Comparison of ENCODE assay signal across 8 cellular contexts in genomic region chr19:1106841-1107654, GRCh38. TPM values are rescaled to one million over a fixed set of nuclear protein-coding genes. Genes with fewer than 3 reads are reported as not detected.
DNase-seq lines count a peak whose midpoint lies in the region; ATAC-seq and TF ChIP-seq lines count a peak whose summit lies in the region.

No MANE protein-coding gene starts in this region.

- no peaks in the 10 kb centered on the region for H3K27me3 Mint-ChIP-seq in naive thymus-derived CD4-positive, alpha-beta T cell

- H3K36me3 ChIP-seq in naive thymus-derived CD4-positive, alpha-beta T cell (ENCODE audit: control insufficient read depth in 2 of 3, insufficient read depth in 3 of 3, low read length in 3 of 3): peaks cover 0 to 57% (median 0%) of the 10 kb centered on the region in 3 experiments

- in situ Hi-C loops in astrocyte of the spinal cord (cut with HindIII; ENCODE audit: low sequenced_read_pairs): no loop called here

- intact Hi-C loops in naive thymus-derived CD4-positive, alpha-beta T cell (cut with micrococcal nuclease): no loop called here
- intact Hi-C loops in sciatic nerve (cut with DNase I): no loop called here

- H3K27me3 ChIP-seq in naive thymus-derived CD4-positive, alpha-beta T cell (ENCODE audit: control insufficient read depth in 2 of 2, insufficient read depth in 2 of 2, low read length in 2 of 2): no peaks in the 10 kb centered on the region

- H3K4me1 Mint-ChIP-seq in naive thymus-derived CD4-positive, alpha-beta T cell: peaks cover 0 to 25% (median 17%) of the 10 kb centered on the region in 7 donors

- H3K4me1 ChIP-seq in naive thymus-derived CD4-positive, alpha-beta T cell (ENCODE audit: control insufficient read depth in 2 of 2, insufficient read depth in 2 of 2, low read length in 2 of 2): peaks cover 6 to 8% of the 10 kb centered on the region in 2 donors

- POLR2A ChIA-PET in naive thymus-derived CD4-positive, alpha-beta T cell (lab: Charles Lee): interaction anchor here (0.7 to 38.6 kb wide), 3 partner anchors 34 to 162 kb away, joined by 3 to 2022 read pairs (median 4); partner anchors contain the start of genes ARHGAP45, CIRBP and RNU6-2

- peaks cover 0 to 3% (median 0%) of the 10 kb centered on the region in 5 donors for H3K36me3 Mint-ChIP-seq in naive thymus-derived CD4-positive, alpha-beta T cell

- H3K9me3 ChIP-seq in naive thymus-derived CD4-positive, alpha-beta T cell (ENCODE audit: control insufficient read depth in 2 of 3, low read length in 3 of 3): no peaks in the 10 kb centered on the region

- H3K4me3 ChIP-seq in astrocyte of the spinal cord (ENCODE audit: low read depth, low read length): no peak overlapping the region
- no peak overlapping the region for H3K4me3 ChIP-seq in naive thymus-derived CD4-positive, alpha-beta T cell (ENCODE audit: low read length)

- ATAC-seq in naive thymus-derived CD4-positive, alpha-beta T cell: no peak
- ATAC-seq in sciatic nerve: no peak
- ATAC-seq in HG02884 (IDR thresholded peaks at IDR 0.05; ENCODE audit: unreplicated experiment): no peak

- TF ChIP-seq CTCF in LNCAP (IDR thresholded peaks at IDR 0.05) (peak; percentile 42), astrocyte of the spinal cord (IDR thresholded peaks at IDR 0.05; ENCODE audit: low read depth, low read length) (peak; percentile 40)

- H3K4me3 Mint-ChIP-seq in naive thymus-derived CD4-positive, alpha-beta T cell: peak overlapping the region in 5 of 10 donors; percentile 21 to 55 (median 35)

- CTCF ChIA-PET in naive thymus-derived CD4-positive, alpha-beta T cell (lab: Charles Lee): no interaction called here

- no peak overlapping the region for H3K27ac ChIP-seq in naive thymus-derived CD4-positive, alpha-beta T cell (ENCODE audit: low read depth, low read length)

- DNase-seq in EL: peak; percentile 55
- no peak for DNase-seq in astrocyte of the spinal cord (ENCODE audit: low read depth, low spot score)
- DNase-seq in naive thymus-derived CD4-positive, alpha-beta T cell: no peak
- no peak for DNase-seq in sciatic nerve (ENCODE audit: low spot score)
- DNase-seq in mucosa of gallbladder (ENCODE audit: low spot score): no peak
- no peak for DNase-seq in GF-D8 (lab: John Stamatoyannopoulos, UW)

- peak overlapping the region in 5 of 9 donors; percentile 41 to 89 (median 66) for H3K27ac Mint-ChIP-seq in naive thymus-derived CD4-positive, alpha-beta T cell

- no peaks in the 10 kb centered on the region for H3K9me3 Mint-ChIP-seq in naive thymus-derived CD4-positive, alpha-beta T cell

RNA-seq across cellular contexts. Expression of gene GPX4, which starts 3.3 kb away (rescaled TPM):
- 100 to 1,000 TPM; 122 to 235 (median 194) TPM for total RNA-seq in naive thymus-derived CD4-positive, alpha-beta T cell
- 100 to 1,000 TPM; 417 to 522 TPM for polyA plus RNA-seq in naive thymus-derived CD4-positive, alpha-beta T cell
- total RNA-seq in sciatic nerve (239 TPM), mucosa of gallbladder (294 TPM)

RNA-seq across cellular contexts. Expression of gene POLR2E, which starts 11.9 kb away (rescaled TPM):
- total RNA-seq in naive thymus-derived CD4-positive, alpha-beta T cell: 100 to 1,000 TPM in 1 of 5 experiments, 10 to 100 TPM in 4; 75.3 to 157 (median 82.1) TPM
- 100 to 1,000 TPM; 136 to 179 TPM for polyA plus RNA-seq in naive thymus-derived CD4-positive, alpha-beta T cell
- 99.8 TPM for total RNA-seq in sciatic nerve
- total RNA-seq in mucosa of gallbladder: 137 TPM

RNA-seq across cellular contexts. Expression of gene ARHGAP45, which starts 40.1 kb away (rescaled TPM):
- total RNA-seq in naive thymus-derived CD4-positive, alpha-beta T cell: 1,000 to 10,000 TPM in 1 of 5 experiments, 100 to 1,000 TPM in 4; 467 to 1,030 (median 779) TPM
- 100 to 1,000 TPM; 305 to 880 TPM for polyA plus RNA-seq in naive thymus-derived CD4-positive, alpha-beta T cell
- total RNA-seq in sciatic nerve: 26.2 TPM
- 42.4 TPM for total RNA-seq in mucosa of gallbladder

Comparison
In these comparisons a context has a peak if more than half of its experiments do, and no peak if none do; other contexts are left out.
1. RNA of gene ARHGAP45, which starts 40.1 kb away (total RNA-seq): 467 to 1,030 TPM in naive thymus-derived CD4-positive, alpha-beta T cell; 42.4 TPM in mucosa of gallbladder (single experiment) and 26.2 TPM in sciatic nerve (single experiment); every median in the first group is over 10 times any median in the second.